Comparison of ENCODE assay signal across 22 cellular contexts in the genomic region with DNA sequence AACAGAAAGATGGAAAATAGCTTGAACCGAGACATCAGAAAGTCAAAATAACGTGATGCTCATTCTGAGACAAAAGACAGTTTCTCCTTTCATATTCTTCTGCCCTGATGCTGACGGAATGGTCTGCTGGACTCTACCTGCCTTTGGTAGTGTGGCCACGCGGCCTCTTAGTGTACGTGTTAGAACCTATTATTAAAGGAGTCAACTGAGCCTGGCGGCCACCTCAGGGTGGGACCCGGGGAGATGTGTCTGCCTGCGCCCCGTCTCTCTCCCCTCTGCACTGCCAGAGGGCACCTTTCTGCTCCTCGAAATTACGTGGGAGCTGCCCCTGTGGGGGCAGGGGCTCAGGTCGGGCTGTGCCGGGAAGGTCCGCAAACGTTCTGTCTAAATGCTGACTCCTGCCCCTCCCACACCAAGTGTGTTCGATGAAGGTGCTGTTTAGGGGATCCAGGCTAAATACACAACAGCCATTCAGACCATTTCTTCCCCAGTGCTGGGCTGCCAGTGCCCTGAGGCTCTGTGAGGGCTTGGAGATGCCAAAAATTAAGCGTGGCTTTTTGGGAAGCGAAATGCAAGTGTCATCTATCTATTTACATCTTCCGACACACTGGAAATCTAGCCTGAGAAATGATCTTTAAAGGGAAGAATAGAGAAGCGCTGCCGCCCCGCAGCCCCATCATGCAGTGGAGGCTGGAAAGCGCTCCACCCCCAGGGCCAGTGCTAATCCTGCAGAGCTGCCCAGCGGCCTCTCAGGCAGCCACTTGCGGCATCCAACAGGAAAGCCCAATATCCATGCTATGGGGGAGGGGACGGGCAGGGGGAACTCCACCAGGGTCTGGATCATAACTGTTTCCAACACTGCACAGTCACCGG.
DNase-seq lines count a peak whose midpoint lies in the region; ATAC-seq, FAIRE-seq and TF ChIP-seq lines count a peak whose summit lies in the region.
"Had no signal": no experiment of that assay in that cellular context is flagged by ENCODE, and none has a peak within 500 bp of the region (broad histone marks: within the 10 kb centered on the region; RNA-seq: fewer than 3 reads in every experiment).

No MANE protein-coding gene starts in this region.

- no peaks in the 10 kb centered on the region for H3K79me1 ChIP-seq in mesendoderm (ENCODE audit: low read length)

- no peak overlapping the region for H3K23ac ChIP-seq in mesendoderm (ENCODE audit: low read length)

- no peak overlapping the region for H3K4ac ChIP-seq in mesendoderm (ENCODE audit: low read depth, low read length)

- no peaks in the 10 kb centered on the region for H3K79me2 ChIP-seq in osteoblast (ENCODE audit: insufficient read depth, low read length)
- H3K79me2 ChIP-seq in mesendoderm (ENCODE audit: control insufficient read depth, insufficient read depth, low read length): no peaks in the 10 kb centered on the region

- H3K4me3 ChIP-seq in kidney (ENCODE audit: low read length in 2 of 2): no peak overlapping the region
- no peak overlapping the region for H3K4me3 ChIP-seq in osteoblast (ENCODE audit: insufficient read depth, low read length)
- no peak overlapping the region for H3K4me3 ChIP-seq in mesendoderm (ENCODE audit: low read length)
- H3K4me3 ChIP-seq: A549, BLaER1, K562, PC-9, SJSA1 had no signal

- intact Hi-C loops in natural killer cell (cut with micrococcal nuclease) (no loop called here), kidney (cut with DNase I) (no loop called here)

- WGBS in mesendoderm (ENCODE audit: extremely low coverage, insufficient coverage, low lambda C conversion rate): no CpG with 5 or more reads among the region's 28 CpGs

- H3K4me1 Mint-ChIP-seq in natural killer cell treated with Interleukin-12 subunit alpha and Interleukin-12 subunit beta and Interleukin-15 and Interleukin-18, amount 100 ng/mL, for 72 hours (ENCODE audit: low read depth in 2 of 2): peaks cover 0 to 12% of the 10 kb centered on the region in 2 donors
- peaks cover 0 to 15% of the 10 kb centered on the region in 2 donors for H3K4me1 Mint-ChIP-seq in natural killer cell

- H3K36me3 ChIP-seq in kidney (ENCODE audit: control insufficient read depth in 1 of 2, insufficient read depth in 2 of 2, low read length in 2 of 2): no peaks in the 10 kb centered on the region
- no peaks in the 10 kb centered on the region for H3K36me3 ChIP-seq in osteoblast (ENCODE audit: insufficient read depth, low read length)
- no peaks in the 10 kb centered on the region for H3K36me3 ChIP-seq in mesendoderm (ENCODE audit: control insufficient read depth, insufficient read depth, low read length)
- H3K36me3 ChIP-seq: BLaER1, SJSA1 had no signal

- no peaks in the 10 kb centered on the region for H4K20me1 ChIP-seq in osteoblast (ENCODE audit: insufficient read depth, low read length)
- H4K20me1 ChIP-seq: BLaER1 had no signal

- H3K4me3 Mint-ChIP-seq in natural killer cell treated with Interleukin-12 subunit alpha and Interleukin-12 subunit beta and Interleukin-15 and Interleukin-18, amount 100 ng/mL, for 72 hours: no peak overlapping the region
- H3K4me3 Mint-ChIP-seq in natural killer cell: no peak overlapping the region
- H3K4me3 Mint-ChIP-seq: CD8-positive, alpha-beta T cell had no signal

- no peaks in the 10 kb centered on the region for H3K36me3 Mint-ChIP-seq in natural killer cell treated with Interleukin-12 subunit alpha and Interleukin-12 subunit beta and Interleukin-15 and Interleukin-18, amount 100 ng/mL, for 72 hours
- H3K36me3 Mint-ChIP-seq in natural killer cell: no peaks in the 10 kb centered on the region
- H3K36me3 Mint-ChIP-seq: CD8-positive, alpha-beta T cell had no signal

- FAIRE-seq in kidney (lab: Jason Lieb, UNC) (no peak), RCC 7860 (lab: Jason Lieb, UNC) (no peak)
- FAIRE-seq: A549, GM12891, K562 had no signal

- H3K4me1 ChIP-seq in kidney (ENCODE audit: control insufficient read depth in 1 of 2, insufficient read depth in 1 of 2, low read depth in 1 of 2, low read length in 2 of 2): no peaks in the 10 kb centered on the region
- no peaks in the 10 kb centered on the region for H3K4me1 ChIP-seq in osteoblast (ENCODE audit: insufficient read depth, low read length)
- no peaks in the 10 kb centered on the region for H3K4me1 ChIP-seq in mesendoderm (ENCODE audit: control insufficient read depth, low read depth, low read length)
- H3K4me1 ChIP-seq: A549, SJSA1 had no signal

- H3K9me3 Mint-ChIP-seq in natural killer cell treated with Interleukin-12 subunit alpha and Interleukin-12 subunit beta and Interleukin-15 and Interleukin-18, amount 100 ng/mL, for 72 hours: no peaks in the 10 kb centered on the region
- H3K9me3 Mint-ChIP-seq in natural killer cell: no peaks in the 10 kb centered on the region
- H3K9me3 Mint-ChIP-seq: CD8-positive, alpha-beta T cell had no signal

- H4K5ac ChIP-seq in mesendoderm (ENCODE audit: low read length): no peak overlapping the region

- H2BK120ac ChIP-seq in mesendoderm (ENCODE audit: low read depth, low read length): no peak overlapping the region

- no peak overlapping the region for H2BK5ac ChIP-seq in mesendoderm (ENCODE audit: low read length)

- H3K56ac ChIP-seq in mesendoderm (ENCODE audit: low read length): no peak overlapping the region

- no peaks in the 10 kb centered on the region for H3K27me3 ChIP-seq in osteoblast (ENCODE audit: insufficient read depth, low read length)
- no peaks in the 10 kb centered on the region for H3K27me3 ChIP-seq in mesendoderm (ENCODE audit: insufficient read depth, low read length, poor library complexity)
- H3K27me3 ChIP-seq: BLaER1, SJSA1 had no signal

- H3K9me3 ChIP-seq in kidney (ENCODE audit: control insufficient read depth in 1 of 2, low read length in 2 of 2) (no peaks in the 10 kb centered on the region), osteoblast (ENCODE audit: low read depth, low read length) (no peaks in the 10 kb centered on the region)
- H3K9me3 ChIP-seq: A549, BLaER1, SJSA1 had no signal

- no peak overlapping the region for H2AFZ ChIP-seq in osteoblast (ENCODE audit: low read length)
- H2AFZ ChIP-seq: PC-9 had no signal

- no peak overlapping the region for H4K8ac ChIP-seq in mesendoderm (ENCODE audit: low read depth, low read length)

- no peak overlapping the region for H3K18ac ChIP-seq in mesendoderm (ENCODE audit: low read length)

- no peak overlapping the region for H3K9ac ChIP-seq in kidney (ENCODE audit: low read length in 2 of 2)
- no peak overlapping the region for H3K9ac ChIP-seq in mesendoderm (ENCODE audit: low read length)
- H3K9ac ChIP-seq: BLaER1 had no signal

- no peak overlapping the region for H2BK15ac ChIP-seq in mesendoderm (replicated peaks; ENCODE audit: low read depth)

- H2AK5ac ChIP-seq in mesendoderm (ENCODE audit: low read length): no peak overlapping the region

- H3K4me2 ChIP-seq in osteoblast (ENCODE audit: insufficient read depth, low read length) (no peak overlapping the region), mesendoderm (ENCODE audit: low read length) (no peak overlapping the region)
- H3K4me2 ChIP-seq: A549, BLaER1, PC-9 had no signal

- H3K27ac Mint-ChIP-seq in natural killer cell treated with Interleukin-12 subunit alpha and Interleukin-12 subunit beta and Interleukin-15 and Interleukin-18, amount 100 ng/mL, for 72 hours: no peak overlapping the region
- H3K27ac Mint-ChIP-seq in natural killer cell: no peak overlapping the region
- H3K27ac Mint-ChIP-seq: CD8-positive, alpha-beta T cell had no signal

- TF ChIP-seq CTCF in natural killer cell (IDR thresholded peaks at IDR 0.05) (no peak), kidney (IDR thresholded peaks at IDR 0.05; ENCODE audit: borderline replicate concordance, extremely low read depth, insufficient read depth) (no peak), osteoblast (IDR thresholded peaks at IDR 0.05; ENCODE audit: extremely low read depth, low read depth, low read length) (no peak)

- H3K27ac ChIP-seq in kidney (ENCODE audit: low read depth in 2 of 2, low read length in 2 of 2) (no peak overlapping the region), osteoblast (ENCODE audit: low read depth, low read length) (no peak overlapping the region), mesendoderm (ENCODE audit: low read depth, low read length) (no peak overlapping the region)
- H3K27ac ChIP-seq: A549, BLaER1, PC-9, SJSA1 had no signal

- ATAC-seq in natural killer cell treated with Interleukin-12 subunit alpha and Interleukin-12 subunit beta and Interleukin-15 and Interleukin-18, amount 100 ng/mL, for 72 hours: no peak
- ATAC-seq in natural killer cell (no peak), HG03175 (IDR thresholded peaks at IDR 0.05; ENCODE audit: unreplicated experiment) (no peak), GM21619 (IDR thresholded peaks at IDR 0.05; ENCODE audit: unreplicated experiment) (no peak)
- ATAC-seq: CD8-positive, alpha-beta T cell; K562 had no signal

- peak; percentile 22 for DNase-seq in natural killer cell treated with Interleukin-12 subunit alpha and Interleukin-12 subunit beta and Interleukin-15 and Interleukin-18, amount 100 ng/mL, for 72 hours (ENCODE audit: low spot score)
- DNase-seq in natural killer cell (no peak), kidney (peak; percentile 48), osteoblast (ENCODE audit: insufficient read length, low spot score, missing footprints) (peak; percentile 64), RCC 7860 (ENCODE audit: low spot score) (no peak), mesendoderm (no peak)
- DNase-seq: Calu3; CD8-positive, alpha-beta T cell; DMS53; GOT3; NCI-H1417 treated with DMSO at 0.1 percent for 48 hours; NCI-H187 treated with DMSO at 0.1 percent for 48 hours; NCI-H2227 treated with DMSO at 0.1 percent for 48 hours; NCI-H524; PC-9 had no signal

- H3K27me3 Mint-ChIP-seq in natural killer cell treated with Interleukin-12 subunit alpha and Interleukin-12 subunit beta and Interleukin-15 and Interleukin-18, amount 100 ng/mL, for 72 hours: no peaks in the 10 kb centered on the region
- H3K27me3 Mint-ChIP-seq in natural killer cell (ENCODE audit: low read depth in 2 of 2): peaks cover 0 to 3% of the 10 kb centered on the region in 2 donors

Comparison
In these comparisons a context has a peak if more than half of its experiments do, and no peak if none do; other contexts are left out.
1. DNase-seq: peak in natural killer cell treated with Interleukin-12 subunit alpha and Interleukin-12 subunit beta and Interleukin-15 and Interleukin-18, amount 100 ng/mL, for 72 hours (single experiment), kidney (single experiment) and osteoblast (single experiment); none in natural killer cell (single experiment), RCC 7860 (single experiment) and mesendoderm (single experiment).